ENCODE assay signal across 8 cellular contexts in genomic region chr3:105798381-105798934, GRCh38.
DNase-seq lines count a peak whose midpoint lies in the region; ATAC-seq and TF ChIP-seq lines count a peak whose summit lies in the region.

No MANE protein-coding gene starts in this region.

- no peak for TF ChIP-seq POLR2A in suprapubic skin (IDR thresholded peaks at IDR 0.05)

- no peaks in the 10 kb centered on the region for H3K9me3 ChIP-seq in CD4-positive, CD25-positive, alpha-beta regulatory T cell (ENCODE audit: control insufficient read depth in 2 of 2, low read length in 2 of 2)
- no peaks in the 10 kb centered on the region for H3K9me3 ChIP-seq in suprapubic skin

- no peaks in the 10 kb centered on the region for H3K27me3 Mint-ChIP-seq in CD4-positive, CD25-positive, alpha-beta regulatory T cell
- H3K27me3 Mint-ChIP-seq in activated CD8-positive, alpha-beta T cell treated with anti-CD3 and anti-CD28 coated beads, Interleukin-2, amount 10 ng/mL, durations not matched to agents 7 days and 5 days (ENCODE audit: low read depth) = no peaks in the 10 kb centered on the region
- no peaks in the 10 kb centered on the region for H3K27me3 Mint-ChIP-seq in HFFc6 (ENCODE audit: insufficient read depth)

- TF ChIP-seq CTCF in HFFc6 (IDR thresholded peaks at IDR 0.05) (no peak), suprapubic skin (IDR thresholded peaks at IDR 0.05) (no peak)

- no peaks in the 10 kb centered on the region for H3K27me3 ChIP-seq in CD4-positive, CD25-positive, alpha-beta regulatory T cell (ENCODE audit: control insufficient read depth, insufficient read depth, low read length)
- H3K27me3 ChIP-seq in suprapubic skin = no peaks in the 10 kb centered on the region

- POLR2A ChIA-PET in activated CD8-positive, alpha-beta T cell treated with anti-CD3 and anti-CD28 coated beads, Interleukin-2, amount 10 ng/mL, durations not matched to agents 7 days and 5 days (lab: Charles Lee) = no interaction called here

- peak overlapping the region; percentile 51 for H3K4me3 ChIP-seq in CD4-positive, CD25-positive, alpha-beta regulatory T cell (ENCODE audit: low read depth, low read length)
- H3K4me3 ChIP-seq in suprapubic skin = no peak overlapping the region

- ATAC-seq in CD4-positive, CD25-positive, alpha-beta regulatory T cell (ENCODE audit: low read depth in 2 of 2) = peak; percentile 52 to 62
- ATAC-seq in GM19452 (IDR thresholded peaks at IDR 0.05; ENCODE audit: unreplicated experiment) = peak; percentile 83
- ATAC-seq in HG03378 (IDR thresholded peaks at IDR 0.05; ENCODE audit: unreplicated experiment) = peak; percentile 89
- ATAC-seq in activated CD8-positive, alpha-beta T cell treated with anti-CD3 and anti-CD28 coated beads, Interleukin-2, amount 10 ng/mL, durations not matched to agents 7 days and 5 days = peak; percentile 48

- DNase-seq in CD4-positive, CD25-positive, alpha-beta regulatory T cell = peak in 2 of 3 donors; percentile 24 to 37
- DNase-seq in activated CD8-positive, alpha-beta T cell treated with anti-CD3 and anti-CD28 coated beads, Interleukin-2, amount 10 ng/mL, durations not matched to agents 7 days and 5 days = no peak
- DNase-seq in HFFc6 = no peak
- DNase-seq in suprapubic skin (ENCODE audit: low spot score in 2 of 2) = no peak
- no peak for DNase-seq in NCI-H187 treated with DMSO at 0.1 percent for 48 hours (lab: John Stamatoyannopoulos, UW)
- DNase-seq in stimulated activated CD4-positive, alpha-beta T cell treated with anti-CD3 and anti-CD28 coated beads, Interleukin-12 subunit alpha, Interleukin-12 subunit beta, amount 100 ng/mL, for 4 hours = no peak

- CTCF ChIA-PET in activated CD8-positive, alpha-beta T cell treated with anti-CD3 and anti-CD28 coated beads, Interleukin-2, amount 10 ng/mL, durations not matched to agents 7 days and 5 days (lab: Charles Lee) = interaction anchor here (1.7 kb wide), 1 partner anchor 33 kb away, joined by 4 read pairs; no protein-coding TSS in a partner anchor

- 67% methylated on average over 1 of the region's 1 CpG for WGBS in suprapubic skin

- no peak for TF ChIP-seq EP300 in suprapubic skin (IDR thresholded peaks at IDR 0.05)

- H3K36me3 ChIP-seq in CD4-positive, CD25-positive, alpha-beta regulatory T cell (ENCODE audit: control insufficient read depth, insufficient read depth, low read length) = no peaks in the 10 kb centered on the region
- H3K36me3 ChIP-seq in suprapubic skin = no peaks in the 10 kb centered on the region

- peaks cover 0 to 5% (median 0%) of the 10 kb centered on the region in 7 donors for H3K9me3 Mint-ChIP-seq in CD4-positive, CD25-positive, alpha-beta regulatory T cell
- peaks cover 11% of the 10 kb centered on the region for H3K9me3 Mint-ChIP-seq in activated CD8-positive, alpha-beta T cell treated with anti-CD3 and anti-CD28 coated beads, Interleukin-2, amount 10 ng/mL, durations not matched to agents 7 days and 5 days (ENCODE audit: insufficient read depth)
- H3K9me3 Mint-ChIP-seq in HFFc6 = no peaks in the 10 kb centered on the region

- peaks cover 8% of the 10 kb centered on the region for H3K36me3 Mint-ChIP-seq in CD4-positive, CD25-positive, alpha-beta regulatory T cell
- peaks cover 74% of the 10 kb centered on the region for H3K36me3 Mint-ChIP-seq in activated CD8-positive, alpha-beta T cell treated with anti-CD3 and anti-CD28 coated beads, Interleukin-2, amount 10 ng/mL, durations not matched to agents 7 days and 5 days (ENCODE audit: low read depth)
- H3K36me3 Mint-ChIP-seq in HFFc6 (ENCODE audit: low read depth) = peaks cover 18% of the 10 kb centered on the region

- H3K4me1 ChIP-seq in CD4-positive, CD25-positive, alpha-beta regulatory T cell (ENCODE audit: control insufficient read depth, insufficient read depth, low read length, poor library complexity, severe bottlenecking) = peaks cover 19% of the 10 kb centered on the region
- peaks cover 3% of the 10 kb centered on the region for H3K4me1 ChIP-seq in suprapubic skin

- H3K27ac ChIP-seq in CD4-positive, CD25-positive, alpha-beta regulatory T cell (ENCODE audit: insufficient read depth, low read length, poor library complexity, severe bottlenecking) = no peak overlapping the region
- H3K27ac ChIP-seq in suprapubic skin = no peak overlapping the region

- H3K4me1 Mint-ChIP-seq in CD4-positive, CD25-positive, alpha-beta regulatory T cell = peaks cover 44 to 79% (median 56%) of the 10 kb centered on the region in 4 donors
- peaks cover 70% of the 10 kb centered on the region for H3K4me1 Mint-ChIP-seq in activated CD8-positive, alpha-beta T cell treated with anti-CD3 and anti-CD28 coated beads, Interleukin-2, amount 10 ng/mL, durations not matched to agents 7 days and 5 days (ENCODE audit: low read depth)
- peaks cover 41% of the 10 kb centered on the region for H3K4me1 Mint-ChIP-seq in HFFc6 (ENCODE audit: low read depth)

- H3K4me3 Mint-ChIP-seq in CD4-positive, CD25-positive, alpha-beta regulatory T cell = peak overlapping the region in 2 of 4 donors; percentile 11 to 45
- no peak overlapping the region for H3K4me3 Mint-ChIP-seq in activated CD8-positive, alpha-beta T cell treated with anti-CD3 and anti-CD28 coated beads, Interleukin-2, amount 10 ng/mL, durations not matched to agents 7 days and 5 days
- H3K4me3 Mint-ChIP-seq in HFFc6 = no peak overlapping the region

- peak overlapping the region; percentile 2 to 42 (median 42) for H3K27ac Mint-ChIP-seq in CD4-positive, CD25-positive, alpha-beta regulatory T cell
- H3K27ac Mint-ChIP-seq in activated CD8-positive, alpha-beta T cell treated with anti-CD3 and anti-CD28 coated beads, Interleukin-2, amount 10 ng/mL, durations not matched to agents 7 days and 5 days = peak overlapping the region; percentile 70
- H3K27ac Mint-ChIP-seq in HFFc6 = no peak overlapping the region

Comparison
In these comparisons a context has a peak if more than half of its experiments do, and no peak if none do; other contexts are left out.
1. DNase-seq: peak in CD4-positive, CD25-positive, alpha-beta regulatory T cell (2 of 3); none in activated CD8-positive, alpha-beta T cell treated with anti-CD3 and anti-CD28 coated beads, Interleukin-2, amount 10 ng/mL, durations not matched to agents 7 days and 5 days (single experiment), HFFc6 (single experiment), suprapubic skin (0 of 2), NCI-H187 treated with DMSO at 0.1 percent for 48 hours (single experiment) and stimulated activated CD4-positive, alpha-beta T cell treated with anti-CD3 and anti-CD28 coated beads, Interleukin-12 subunit alpha, Interleukin-12 subunit beta, amount 100 ng/mL, for 4 hours (single experiment).
2. Peak in every context shown above with its lines, with median percentiles within 50 percentile points of each other: ATAC-seq.